In the genomic region with DNA sequence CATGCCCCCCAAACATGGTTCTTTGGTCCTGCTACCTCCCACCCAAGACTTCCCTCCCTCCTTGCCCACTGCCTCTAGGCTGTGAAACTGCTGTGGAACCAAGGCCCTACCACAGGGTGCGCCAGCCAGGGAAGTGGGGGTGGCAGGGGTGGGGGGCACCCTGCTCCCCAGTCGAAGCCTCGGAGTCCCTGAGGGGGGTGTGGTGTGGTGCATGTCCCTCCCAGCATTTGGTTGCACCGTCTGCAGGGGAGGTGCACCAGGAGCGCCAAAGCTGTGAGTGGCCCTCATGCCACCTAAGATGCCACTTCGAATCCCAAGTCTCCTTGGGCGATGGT, we compare ENCODE assay signal across 13 cellular contexts. TPM values are rescaled to one million over a fixed set of nuclear protein-coding genes. Genes with fewer than 3 reads are reported as not detected.
A peak's percentile ranks its signal among the peaks of the same experiment; 100 is the strongest.
DNase-seq lines count a peak whose midpoint lies in the region; ATAC-seq and TF ChIP-seq lines count a peak whose summit lies in the region.
"Had no signal": no experiment of that assay in that cellular context is flagged by ENCODE, and none has a peak within 500 bp of the region (broad histone marks: within the 10 kb centered on the region; RNA-seq: fewer than 3 reads in every experiment).

No MANE protein-coding gene starts in this region.

- H3K9me3 ChIP-seq in heart right ventricle = no peaks in the 10 kb centered on the region
- no peaks in the 10 kb centered on the region for H3K9me3 ChIP-seq in T-helper 17 cell (ENCODE audit: control insufficient read depth, low read length, poor library complexity, severe bottlenecking)
- H3K9me3 ChIP-seq in left lung = no peaks in the 10 kb centered on the region
- H3K9me3 ChIP-seq in upper lobe of left lung = no peaks in the 10 kb centered on the region
- H3K9me3 ChIP-seq: pancreas had no signal

- ATAC-seq in heart right ventricle (no peak), Right ventricle myocardium superior (ENCODE audit: poor library complexity) (no peak), T-helper 17 cell (no peak), left lung (no peak), upper lobe of left lung (ENCODE audit: low FRiP score in 2 of 2) (no peak)
- ATAC-seq: Panc1, pancreas had no signal

- H3K27ac ChIP-seq in heart right ventricle (peak overlapping the region in 4 of 10 donors; percentile 15 to 95 (median 52)), left lung (peak overlapping the region; percentile 3 to 93), upper lobe of left lung (peak overlapping the region; percentile 78 to 94 (median 88))
- H3K27ac ChIP-seq: pancreas had no signal

- peak overlapping the region; percentile 90 for H3K27ac Mint-ChIP-seq in T-helper 17 cell
- H3K27ac Mint-ChIP-seq: type B pancreatic cell had no signal

- no peak for TF ChIP-seq POLR2A in upper lobe of left lung (IDR thresholded peaks at IDR 0.05)

- H3K4me3 ChIP-seq in heart right ventricle = peak overlapping the region in 7 of 10 donors; percentile 72 to 94 (median 85)
- H3K4me3 ChIP-seq in left lung = peak overlapping the region; percentile 69 to 92
- H3K4me3 ChIP-seq in upper lobe of left lung = peak overlapping the region; percentile 29 to 92 (median 76)

- no peak for TF ChIP-seq EP300 in upper lobe of left lung (IDR thresholded peaks at IDR 0.05)

- H3K36me3 ChIP-seq in heart right ventricle (peaks cover 0 to 39% (median 0%) of the 10 kb centered on the region in 9 donors), left lung (peaks cover 0 to 37% of the 10 kb centered on the region in 2 donors), upper lobe of left lung (peaks cover 0 to 35% (median 21%) of the 10 kb centered on the region in 4 donors)
- H3K36me3 ChIP-seq: pancreas had no signal

- peak overlapping the region; percentile 93 for H3K4me3 Mint-ChIP-seq in T-helper 17 cell
- H3K4me3 Mint-ChIP-seq: type B pancreatic cell had no signal

- H3K4me1 Mint-ChIP-seq in T-helper 17 cell = peaks cover 32% of the 10 kb centered on the region

- TF ChIP-seq CTCF in heart right ventricle (IDR thresholded peaks at IDR 0.05) = no peak
- TF ChIP-seq CTCF in left lung (IDR thresholded peaks at IDR 0.05) = no peak
- no peak for TF ChIP-seq CTCF in upper lobe of left lung (IDR thresholded peaks at IDR 0.05)

- H3K4me1 ChIP-seq in heart right ventricle = peaks cover 9 to 42% (median 25%) of the 10 kb centered on the region in 9 donors
- H3K4me1 ChIP-seq in left lung = peaks cover 14 to 46% of the 10 kb centered on the region in 2 donors
- peaks cover 22 to 57% (median 29%) of the 10 kb centered on the region in 4 donors for H3K4me1 ChIP-seq in upper lobe of left lung

- DNase-seq in heart right ventricle (no peak), Right ventricle myocardium superior (no peak), T-helper 17 cell (no peak), left lung (peak in 1 of 2 donors; percentile 80), upper lobe of left lung (no peak), NCI-H187 (lab: John Stamatoyannopoulos, UW) (no peak), DMS53 treated with DMSO at 0.1 percent for 48 hours (lab: John Stamatoyannopoulos, UW; ENCODE audit: unreplicated experiment) (no peak)
- no peak for DNase-seq in activated CD8-positive, alpha-beta memory T cell treated with anti-CD3 and anti-CD28 coated beads for 24 hours
- DNase-seq: erythroblast, NCI-H146 had no signal

- 84 to 92% methylated on average over 7 of the region's 7 CpGs for WGBS in heart right ventricle, 2 donors
- 47 to 64% methylated on average over 3 to 7 of the region's 7 CpGs for WGBS in upper lobe of left lung, 2 donors

- no peaks in the 10 kb centered on the region for H3K27me3 Mint-ChIP-seq in T-helper 17 cell

- intact Hi-C loops in heart right ventricle (cut with DNase I) = no loop called here
- intact Hi-C loops in Right ventricle myocardium superior (cut with DNase I) = no loop called here
- intact Hi-C loops in left lung (cut with DNase I) = no loop called here

- H3K27me3 ChIP-seq in heart right ventricle (no peaks in the 10 kb centered on the region), left lung (no peaks in the 10 kb centered on the region), upper lobe of left lung (no peaks in the 10 kb centered on the region)
- H3K27me3 ChIP-seq: pancreas had no signal

- H3K36me3 Mint-ChIP-seq in T-helper 17 cell (ENCODE audit: low read depth) = peaks cover 3% of the 10 kb centered on the region
- H3K36me3 Mint-ChIP-seq: type B pancreatic cell had no signal

RNA-seq across cellular contexts. Expression of a gene that starts 1.8 kb away (rescaled TPM):
- total RNA-seq in heart right ventricle (10 to 100 TPM in 1 of 10 donors, 1 to 10 TPM in 9; 1.8 to 13.1 (median 3.3) TPM), Right ventricle myocardium superior (6.7 TPM), T-helper 17 cell (10 to 100 TPM; 42.8 to 50.9 TPM), left lung (10 to 100 TPM; 23.4 to 63.9 TPM), upper lobe of left lung (10 to 100 TPM; 21.5 to 70.8 (median 55.6) TPM)
- 1 to 10 TPM; 4.5 to 6.4 TPM for polyA plus RNA-seq in heart right ventricle

RNA-seq across cellular contexts. Expression of a gene that starts 2.4 kb away (rescaled TPM):
- total RNA-seq in heart right ventricle (1 to 10 TPM in 1 of 10 donors, under 1 TPM in 9; 0.27 to 1.3 (median 0.42) TPM), Right ventricle myocardium superior (0.75 TPM), T-helper 17 cell (1 to 10 TPM; 1.4 to 2.7 TPM), left lung (1 to 10 TPM; 1.8 to 2.0 TPM), upper lobe of left lung (1 to 10 TPM; 1.7 to 3.1 (median 2.6) TPM)
- polyA plus RNA-seq in heart right ventricle = under 1 TPM; 0.19 to 0.29 TPM

RNA-seq across cellular contexts. Expression of a gene that starts 6.7 kb away (rescaled TPM):
- total RNA-seq in heart right ventricle (not detected), Right ventricle myocardium superior (not detected), T-helper 17 cell (not detected), left lung (under 1 TPM in 1 of 2 donors, not detected in 1; 0.45 TPM), upper lobe of left lung (1 to 10 TPM in 4 of 6 donors, not detected in 2; 1.3 to 7.8 (median 4.9) TPM)
- under 1 TPM in 1 of 2 donors, not detected in 1; 0.12 TPM for polyA plus RNA-seq in heart right ventricle
- polyA plus RNA-seq: pancreas had no signal

RNA-seq across cellular contexts. Expression of a gene that starts 14.5 kb away (rescaled TPM):
- total RNA-seq in heart right ventricle (10 to 100 TPM; 40.8 to 51.0 (median 44.9) TPM), Right ventricle myocardium superior (34.6 TPM), T-helper 17 cell (10 to 100 TPM; 20.0 to 21.0 TPM), left lung (10 to 100 TPM; 31.2 to 34.3 TPM), upper lobe of left lung (10 to 100 TPM; 21.7 to 56.0 (median 28.4) TPM)
- 10 to 100 TPM; 35.0 to 54.9 TPM for polyA plus RNA-seq in heart right ventricle

RNA-seq across cellular contexts. Expression of a gene that starts 28.1 kb away (rescaled TPM):
- total RNA-seq in heart right ventricle (100 to 1,000 TPM in 1 of 10 donors, 10 to 100 TPM in 9; 23.5 to 129 (median 51.9) TPM), Right ventricle myocardium superior (34.3 TPM), T-helper 17 cell (not detected), left lung (10 to 100 TPM; 40.3 to 69.2 TPM), upper lobe of left lung (100 to 1,000 TPM in 1 of 6 donors, 10 to 100 TPM in 4, 1 to 10 TPM in 1; 6.3 to 138 (median 37.7) TPM)
- 10 to 100 TPM; 37.2 to 60.0 TPM for polyA plus RNA-seq in heart right ventricle
